In genomic region chr10:48456361-48456804, GRCh38 we compare ENCODE assay signal across 8 cellular contexts.
DNase-seq lines count a peak whose midpoint lies in the region; ATAC-seq and TF ChIP-seq lines count a peak whose summit lies in the region.

No MANE protein-coding gene starts in this region.

- H4K5ac ChIP-seq in IMR-90 (ENCODE audit: low read depth, low read length): no peak overlapping the region

- peaks cover 4 to 71% of the 10 kb centered on the region in 2 experiments; a peak in 3 of 4 replicates for H3K79me1 ChIP-seq in IMR-90 (ENCODE audit: low read depth in 1 of 2, low read length in 2 of 2)

- H2BK15ac ChIP-seq in IMR-90 (ENCODE audit: low read depth, low read length): no peak overlapping the region

- no peak for TF ChIP-seq POLR2A in IMR-90 (IDR thresholded peaks at IDR 0.05; ENCODE audit: low read depth, low read length)

- H3K14ac ChIP-seq in IMR-90 (replicated peaks; ENCODE audit: low read depth, low read length): 0 out of 2 replicates have a peak overlapping the region, but pooled peaks have one; percentile 45

- 33% methylated on average over 1 of the region's 9 CpGs; no CpG with 5 or more reads in 1 of the 2 experiments for WGBS in IMR-90 (ENCODE audit: extremely low coverage in 2 of 2, insufficient read length in 1 of 2), 2 experiments

- peak overlapping the region; percentile 17; the same call in 1 of the 2 replicates for H3K18ac ChIP-seq in IMR-90 (ENCODE audit: low read depth, low read length)

- no peak for TF ChIP-seq CTCF in IMR-90 (conservative IDR thresholded peaks at IDR 0.05; ENCODE audit: low read depth, low read length)
- no peak for TF ChIP-seq CTCF in choroid plexus epithelial cell (conservative IDR thresholded peaks at IDR 0.05; ENCODE audit: low read depth, low read length)

- no peak overlapping the region for H3K4ac ChIP-seq in IMR-90 (ENCODE audit: low read depth, low read length)

- peak overlapping the region; percentile 53 for H2AFZ ChIP-seq in IMR-90 (replicated peaks; ENCODE audit: low read length, poor library complexity)

- DNase-seq in Ammon's horn (ENCODE audit: low spot score) (peak; percentile 80), IMR-90 (no peak), choroid plexus epithelial cell (ENCODE audit: low read depth) (peak; percentile 50), medulla oblongata (ENCODE audit: extremely low spot score) (peak; percentile 82), NCI-H524 treated with DMSO at 0.1 percent for 48 hours (lab: John Stamatoyannopoulos, UW) (no peak)
- no peak for DNase-seq in stimulated activated CD4-positive, alpha-beta T cell treated with anti-CD3 and anti-CD28 coated beads, Interleukin-2, amount 100 ng/mL, for 24 hours

- H2AK9ac ChIP-seq in IMR-90 (replicated peaks; ENCODE audit: low read depth, low read length, poor library complexity): peak overlapping the region; percentile 5

- no peak overlapping the region for H2BK5ac ChIP-seq in IMR-90 (ENCODE audit: low read depth, low read length, poor library complexity, severe bottlenecking)

- H4K8ac ChIP-seq in IMR-90 (ENCODE audit: low read depth in 2 of 2, low read length in 2 of 2): 0 out of 4 replicates have a peak overlapping the region, but pooled peaks of 1 of the 2 experiments have one; percentile 2

- peaks cover 6% of the 10 kb centered on the region; the same call in 1 of the 2 replicates for H3K36me3 ChIP-seq in IMR-90 (ENCODE audit: control insufficient read depth, insufficient read depth, low read length)

- no TSS peak for BruUV-seq in IMR-90 (replicated peaks; lab: Mats Ljungman, UMichigan)

- H3K4me1 ChIP-seq in IMR-90 (ENCODE audit: control insufficient read depth, insufficient read depth, low read length): peaks cover 10% of the 10 kb centered on the region

- in situ Hi-C loops in IMR-90 (cut with MboI; ENCODE audit: low sequenced_read_pairs): no loop called here

- POLR2A ChIA-PET in IMR-90 (lab: Charles Lee; ENCODE audit: unreplicated experiment): no interaction called here

- no peaks in the 10 kb centered on the region for H3K27me3 ChIP-seq in IMR-90 (ENCODE audit: control insufficient read depth, insufficient read depth, low read length)

- H4K20me1 ChIP-seq in IMR-90 (ENCODE audit: insufficient read depth, low read length): peaks cover 15% of the 10 kb centered on the region; the same call in 1 of the 2 replicates

- no peak overlapping the region for H3K56ac ChIP-seq in IMR-90 (ENCODE audit: extremely low read depth, insufficient read depth, low read length)

- H3K9me3 ChIP-seq in IMR-90 (ENCODE audit: control insufficient read depth, insufficient read depth, low read length): no peaks in the 10 kb centered on the region

- no peak overlapping the region for H3K27ac ChIP-seq in IMR-90 (ENCODE audit: insufficient read depth, low read length)

- no peak for TF ChIP-seq RAD21 in IMR-90 (IDR thresholded peaks at IDR 0.05; ENCODE audit: low read length)

- H3K9me1 ChIP-seq in IMR-90 (ENCODE audit: insufficient read depth, low read length): peaks cover 6% of the 10 kb centered on the region; the same call in 1 of the 2 replicates

- H3K4me2 ChIP-seq in IMR-90 (ENCODE audit: low read depth, low read length): no peak overlapping the region

- H3K9ac ChIP-seq in IMR-90 (ENCODE audit: low read depth, low read length): no peak overlapping the region

- H2BK120ac ChIP-seq in IMR-90 (ENCODE audit: low read depth, low read length): no peak overlapping the region

- H4K91ac ChIP-seq in IMR-90 (ENCODE audit: insufficient read depth, low read depth, low read length): no peak overlapping the region

- H2AK5ac ChIP-seq in IMR-90 (ENCODE audit: low read depth, low read length): peak overlapping the region; percentile 29; the same call in 1 of the 2 replicates

- CTCF ChIA-PET in IMR-90 (lab: Yijun Ruan, JAX): no interaction called here

- H3K23ac ChIP-seq in IMR-90 (ENCODE audit: low read depth, low read length): no peak overlapping the region

- H2BK20ac ChIP-seq in IMR-90 (ENCODE audit: low read depth, low read length): no peak overlapping the region

- dilution Hi-C loops in IMR-90 (cut with HindIII; ENCODE audit: low sequenced_read_pairs, unreplicated experiment): no loop called here

- no peak overlapping the region for H3K4me3 ChIP-seq in IMR-90 (ENCODE audit: insufficient read depth, low read depth, low read length)
- no peak overlapping the region for H3K4me3 ChIP-seq in choroid plexus epithelial cell (ENCODE audit: low read depth, low read length)

- intact Hi-C loops in IMR-90 (cut with micrococcal nuclease): no loop called here

- ATAC-seq in IMR-90 (ENCODE audit: low read depth) (peak; percentile 67), HG03139 (IDR thresholded peaks at IDR 0.05; ENCODE audit: unreplicated experiment) (no peak), HG02852 (IDR thresholded peaks at IDR 0.05; ENCODE audit: unreplicated experiment) (no peak)

TF ChIP-seq in IMR-90, 13 proteins besides CTCF, POLR2A, EP300 and RAD21:
- no peak for TF ChIP-seq FOS (IDR thresholded peaks at IDR 0.05; ENCODE audit: low read depth, low read length)
- no peak for TF ChIP-seq RCOR1 (IDR thresholded peaks at IDR 0.05; ENCODE audit: insufficient replicate concordance, low read length)
- TF ChIP-seq SMC3 (IDR thresholded peaks at IDR 0.05; ENCODE audit: low read depth, low read length): no peak

Comparison
In these comparisons a context has a peak if more than half of its experiments do, and no peak if none do; other contexts are left out.
1. DNase-seq: peak in Ammon's horn (single experiment), choroid plexus epithelial cell (single experiment) and medulla oblongata (single experiment); none in IMR-90 (single experiment), NCI-H524 treated with DMSO at 0.1 percent for 48 hours (single experiment) and stimulated activated CD4-positive, alpha-beta T cell treated with anti-CD3 and anti-CD28 coated beads, Interleukin-2, amount 100 ng/mL, for 24 hours (0 of 2).